Comparison of ENCODE assay signal across 17 cellular contexts in the genomic region with DNA sequence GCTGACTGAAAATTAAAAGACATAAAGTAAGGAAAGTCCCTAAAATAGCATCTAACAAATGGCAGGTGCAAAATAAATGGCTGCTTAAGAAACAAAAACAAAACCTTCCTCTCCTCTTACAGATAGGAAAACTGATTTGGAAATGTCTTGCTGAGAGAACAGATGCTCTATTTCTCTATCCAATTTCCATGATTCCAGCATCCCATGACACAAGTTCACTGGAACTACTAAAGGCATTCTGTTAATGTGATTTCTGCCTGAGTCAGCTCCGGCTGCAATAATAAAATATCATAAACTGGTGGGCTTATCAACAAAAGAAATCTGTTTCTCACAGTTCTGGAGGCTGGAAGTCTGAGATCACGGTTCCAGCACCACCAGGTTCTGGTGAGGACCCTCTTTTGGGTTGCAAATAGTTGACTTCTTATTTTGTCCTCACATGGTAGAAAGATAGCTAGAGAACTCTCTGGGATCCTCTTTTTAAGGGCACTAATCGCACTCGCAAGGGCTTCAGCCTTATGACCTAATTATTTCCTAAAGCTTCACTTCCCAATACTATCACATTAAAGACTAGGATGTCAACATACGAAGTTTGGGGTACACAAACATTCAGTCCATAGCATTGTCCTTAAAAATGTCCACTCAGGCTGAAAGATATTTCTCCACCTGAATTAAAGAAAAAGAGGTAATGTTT.
DNase-seq lines count a peak whose midpoint lies in the region; ATAC-seq and TF ChIP-seq lines count a peak whose summit lies in the region.
"Had no signal": no experiment of that assay in that cellular context is flagged by ENCODE, and none has a peak within 500 bp of the region (broad histone marks: within the 10 kb centered on the region; RNA-seq: fewer than 3 reads in every experiment).

No MANE protein-coding gene starts in this region.

- H3K9me3 Mint-ChIP-seq in Caco-2 (ENCODE audit: unreplicated experiment), result no peaks in the 10 kb centered on the region

- no peak for ATAC-seq in mucosa of descending colon
- no peak for ATAC-seq in HG03460 (IDR thresholded peaks at IDR 0.05; ENCODE audit: unreplicated experiment)

- H3K36me3 Mint-ChIP-seq in Caco-2 (ENCODE audit: insufficient read depth, unreplicated experiment), result no peaks in the 10 kb centered on the region

- H3K4me1 ChIP-seq in mucosa of descending colon (ENCODE audit: low read depth) (peaks cover 4% of the 10 kb centered on the region), Caco-2 (peaks cover 8% of the 10 kb centered on the region)

- CTCF ChIA-PET in BJ (lab: Yijun Ruan, JAX) (interaction anchor here (0.6 to 2.2 kb wide), 4 partner anchors 16 to 462 kb away, joined by 3 to 4 read pairs (median 4); no protein-coding TSS in a partner anchor), Caco-2 (lab: Charles Lee) (interaction anchor here (0.6 kb wide), 1 partner anchor 90 kb away, joined by 3 read pairs; no protein-coding TSS in a partner anchor)

- H3K4me3 ChIP-seq in BJ (ENCODE audit: low read depth, low read length) (no peak overlapping the region), mucosa of descending colon (no peak overlapping the region), Caco-2 (ENCODE audit: low read depth, low read length) (no peak overlapping the region)
- H3K4me3 ChIP-seq: BLaER1 treated with 17β-estradiol and CSF1 and Interleukin-3, amounts not matched to agents 10 nM and 100 nM had no signal

- H3K9me3 ChIP-seq in mucosa of descending colon (no peaks in the 10 kb centered on the region), Caco-2 (no peaks in the 10 kb centered on the region)

- H3K36me3 ChIP-seq in BJ (ENCODE audit: control insufficient read depth, insufficient read depth, low read length), result no peaks in the 10 kb centered on the region
- H3K36me3 ChIP-seq in mucosa of descending colon (ENCODE audit: low read depth), result no peaks in the 10 kb centered on the region
- no peaks in the 10 kb centered on the region for H3K36me3 ChIP-seq in Caco-2 (ENCODE audit: control insufficient read depth, insufficient read depth, low read length)

- H3K27me3 Mint-ChIP-seq in Caco-2 (ENCODE audit: insufficient read depth, unreplicated experiment), result no peaks in the 10 kb centered on the region

- intact Hi-C loops in mucosa of descending colon (cut with DNase I, micrococcal nuclease), result loop anchor here in 1 of 2 donors (10.0 kb wide), 1 partner anchor 477 kb away; no protein-coding TSS in a partner anchor
- intact Hi-C loops in Caco-2 (cut with micrococcal nuclease; ENCODE audit: unreplicated experiment), result loop anchor here (5.0 kb wide), 1 partner anchor 300 kb away; no protein-coding TSS in a partner anchor

- H3K4me3 Mint-ChIP-seq in Caco-2 (ENCODE audit: unreplicated experiment), result no peak overlapping the region

- H3K27me3 ChIP-seq in BJ (ENCODE audit: control insufficient read depth, insufficient read depth, low read length), result no peaks in the 10 kb centered on the region
- H3K27me3 ChIP-seq in Caco-2 (replicated peaks; ENCODE audit: control insufficient read depth, insufficient read depth, low read length), result no peaks in the 10 kb centered on the region
- H3K27me3 ChIP-seq: BLaER1 treated with 17β-estradiol and CSF1 and Interleukin-3, amounts not matched to agents 10 nM and 100 nM had no signal

- TF ChIP-seq CTCF in BJ (IDR thresholded peaks at IDR 0.05; ENCODE audit: insufficient read depth, low read depth, low read length) (no peak), mucosa of descending colon (IDR thresholded peaks at IDR 0.05) (no peak), Caco-2 (IDR thresholded peaks at IDR 0.05; ENCODE audit: insufficient read depth in 1 of 2, low read depth in 1 of 2, low read length in 1 of 2, severe bottlenecking in 1 of 2, unreplicated experiment in 1 of 2) (no peak)

- DNase-seq in BJ (ENCODE audit: low read depth) (peak; percentile 72), G401 (ENCODE audit: low spot score) (peak; percentile 91), cerebellar cortex (ENCODE audit: low spot score) (peak; percentile 91), myocyte (ENCODE audit: low read depth) (peak; percentile 9), mucosa of descending colon (no peak), Caco-2 (no peak)
- DNase-seq: DMS53; NCI-H1105; NCI-H1694; NCI-H345; NCI-H526 treated with DMSO at 0.1 percent for 48 hours; NK-92 treated with Interleukin-12 subunit alpha and Interleukin-12 subunit beta, amount 100 ng/mL, for 24 hours; RPMI8226; SIG-M5; SW 1271 had no signal

- H3K4me1 Mint-ChIP-seq in Caco-2 (ENCODE audit: low read depth, unreplicated experiment), result peaks cover 12% of the 10 kb centered on the region

- no TSS peak for BruUV-seq in Caco-2 (replicated peaks; lab: Mats Ljungman, UMichigan)

- no peak overlapping the region for H3K27ac Mint-ChIP-seq in Caco-2 (ENCODE audit: unreplicated experiment)

- in situ Hi-C loops in G401 (cut with HindIII; ENCODE audit: low sequenced_read_pairs), result no loop called here

- POLR2A ChIA-PET in BJ (lab: Charles Lee), result no interaction called here
- POLR2A ChIA-PET in Caco-2 (lab: Charles Lee), result no interaction called here

Comparison
In these comparisons a context has a peak if more than half of its experiments do, and no peak if none do; other contexts are left out.
1. DNase-seq: peak in BJ (single experiment), G401 (single experiment), cerebellar cortex (single experiment) and myocyte (single experiment); none in mucosa of descending colon (0 of 3) and Caco-2 (0 of 2).